8 cellular contexts compared by ENCODE assay signal in the genomic region with DNA sequence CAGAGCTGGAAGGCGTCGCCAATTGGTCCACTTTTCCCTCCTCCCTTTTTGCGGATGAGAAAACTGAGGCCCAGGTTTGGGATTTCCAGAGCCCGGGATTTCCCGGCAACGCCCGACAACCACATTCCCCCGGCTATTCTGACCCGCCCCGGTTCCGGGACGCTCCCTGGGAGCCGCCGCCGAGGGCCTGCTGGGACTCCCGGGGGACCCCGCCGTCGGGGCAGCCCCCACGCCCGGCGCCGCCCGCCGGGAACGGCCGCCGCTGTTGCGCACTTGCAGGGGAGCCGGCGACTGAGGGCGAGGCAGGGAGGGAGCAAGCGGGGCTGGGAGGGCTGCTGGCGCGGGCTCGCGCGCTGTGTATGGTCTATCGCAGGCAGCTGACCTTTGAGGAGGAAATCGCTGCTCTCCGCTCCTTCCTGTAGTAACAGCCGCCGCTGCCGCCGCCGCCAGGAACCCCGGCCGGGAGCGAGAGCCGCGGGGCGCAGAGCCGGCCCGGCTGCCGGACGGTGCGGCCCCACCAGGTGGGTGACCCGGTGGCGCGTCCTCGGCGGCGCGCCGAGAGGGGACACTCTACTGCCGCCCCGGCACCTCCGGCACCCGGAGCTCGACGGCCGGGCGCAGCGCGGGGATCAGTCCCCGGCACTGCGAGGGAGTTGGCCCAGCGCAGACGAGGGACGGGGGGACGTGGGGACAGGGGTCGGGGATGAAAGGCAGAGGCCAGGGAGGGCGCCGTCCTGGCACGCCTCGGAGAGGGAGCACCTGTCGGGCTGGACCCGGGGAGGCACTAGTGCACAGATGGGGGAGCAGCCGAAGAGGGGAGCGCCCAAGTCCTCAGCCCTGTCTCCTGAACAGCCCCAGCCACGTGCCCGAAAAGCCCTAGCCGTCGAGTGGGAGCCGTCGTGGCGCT. TPM values are rescaled to one million over a fixed set of nuclear protein-coding genes. Genes with fewer than 3 reads are reported as not detected.
A peak's percentile ranks its signal among the peaks of the same experiment; 100 is the strongest.
DNase-seq lines count a peak whose midpoint lies in the region; ATAC-seq and TF ChIP-seq lines count a peak whose summit lies in the region.

STAT5A (plus strand) TSS at position 421 of the 907 bp plus-strand sequence. CDS start 914 bp downstream, outside the sequence.

- peak within 1 kb of the TSS; percentile 75 for H3K4me3 Mint-ChIP-seq in neural crest cell

- peak; percentile 54 for ATAC-seq in HG03103 (IDR thresholded peaks at IDR 0.05; ENCODE audit: low read depth, unreplicated experiment)
- ATAC-seq in foreskin keratinocyte: peak; percentile 65
- no peak for ATAC-seq in GM21526 (IDR thresholded peaks at IDR 0.05; ENCODE audit: low FRiP score, unreplicated experiment)

- TF ChIP-seq POLR2A in GM10847 (IDR thresholded peaks at IDR 0.05; ENCODE audit: extremely low read depth, insufficient read length) (peak; percentile 62), Peyer's patch (IDR thresholded peaks at IDR 0.05) (peak; percentile 67 to 70)

- H3K36me3 ChIP-seq in Peyer's patch: peaks cover 0 to 9% (median 0%) of the 10 kb centered on the region in 3 donors

- peak within 1 kb of the TSS; percentile 69 to 89 (median 81) for H3K4me3 ChIP-seq in Peyer's patch

- TF ChIP-seq CTCF in Peyer's patch (IDR thresholded peaks at IDR 0.05) (peak in 1 of 6 experiments; percentile 15), foreskin keratinocyte (conservative IDR thresholded peaks at IDR 0.05) (no peak), neural crest cell (conservative IDR thresholded peaks at IDR 0.05) (no peak)

- no peaks in the 10 kb centered on the region for H3K27me3 ChIP-seq in Peyer's patch
- peaks cover 39% of the 10 kb centered on the region for H3K27me3 ChIP-seq in foreskin keratinocyte

- peaks cover 39% of the 10 kb centered on the region for H3K27me3 Mint-ChIP-seq in neural crest cell (ENCODE audit: low read depth)

- peaks cover 25% of the 10 kb centered on the region for H3K4me1 Mint-ChIP-seq in neural crest cell

- no peak within 1 kb of the TSS for H3K27ac Mint-ChIP-seq in neural crest cell (ENCODE audit: unreplicated experiment)

- H3K9me3 ChIP-seq in Peyer's patch: no peaks in the 10 kb centered on the region

- H3K27ac ChIP-seq in Peyer's patch (peak within 1 kb of the TSS; percentile 84 to 95 (median 90)), foreskin keratinocyte (no peak within 1 kb of the TSS)

- H3K9me3 Mint-ChIP-seq in neural crest cell: no peaks in the 10 kb centered on the region

- H3K36me3 Mint-ChIP-seq in neural crest cell (ENCODE audit: low read depth): no peaks in the 10 kb centered on the region

- DNase-seq in Peyer's patch (peak; percentile 83 to 95 (median 89)), foreskin keratinocyte (no peak), neural crest cell (ENCODE audit: low read depth, low spot score) (peak; percentile 54), stromal cell of bone marrow (ENCODE audit: low read depth) (peak; percentile 73)
- DNase-seq in activated gamma-delta T cell treated with anti-CD3 and anti-CD28 coated beads, Interleukin-2, amount 50 U/mL, for 16 hours (ENCODE audit: low read depth): peak; percentile 75

- H3K4me1 ChIP-seq in Peyer's patch (peaks cover 0 to 34% (median 7%) of the 10 kb centered on the region in 4 donors), foreskin keratinocyte (no peaks in the 10 kb centered on the region)

RNA-seq across cellular contexts. Expression of gene STAT5A, which starts in this region (rescaled TPM):
- total RNA-seq in Peyer's patch (10 to 100 TPM; 11.2 to 80.0 (median 34.5) TPM), foreskin keratinocyte (1.2 and 1.3 TPM in 2 replicates), neural crest cell (2.6 and 2.9 TPM in 2 replicates)
- 0.69 and 0.84 TPM in 2 replicates for polyA plus RNA-seq in foreskin keratinocyte

Comparison
In these comparisons a context has a peak if more than half of its experiments do, and no peak if none do; other contexts are left out.
1. DNase-seq: peak in Peyer's patch (3 of 3), activated gamma-delta T cell treated with anti-CD3 and anti-CD28 coated beads, Interleukin-2, amount 50 U/mL, for 16 hours (single experiment), neural crest cell (single experiment) and stromal cell of bone marrow (single experiment); none in foreskin keratinocyte (0 of 2).